8 cellular contexts compared by ENCODE assay signal in genomic region chr3:169241928-169242751, GRCh38.
DNase-seq lines count a peak whose midpoint lies in the region; ATAC-seq and TF ChIP-seq lines count a peak whose summit lies in the region.

No MANE protein-coding gene starts in this region.

- H3K27ac ChIP-seq in Karpas-422 (ENCODE audit: low read length) (no peak overlapping the region), ectodermal cell (ENCODE audit: insufficient read depth, low read depth, low read length, poor library complexity, severe bottlenecking) (peak overlapping the region; percentile 4), lower lobe of right lung (peak overlapping the region; percentile 80), thyroid gland (peak overlapping the region in 2 of 3 donors; percentile 20 to 41)

- H3K36me3 ChIP-seq in Karpas-422 (ENCODE audit: insufficient read depth, low read length) (no peaks in the 10 kb centered on the region), ectodermal cell (ENCODE audit: control insufficient read depth, insufficient read depth, low read length) (no peaks in the 10 kb centered on the region), lower lobe of right lung (no peaks in the 10 kb centered on the region), thyroid gland (no peaks in the 10 kb centered on the region)

- no peaks in the 10 kb centered on the region for H4K20me1 ChIP-seq in Karpas-422 (ENCODE audit: insufficient read depth, low read depth, low read length)

- ATAC-seq in lower lobe of right lung: peak; percentile 64 to 75
- no peak for ATAC-seq in GM19035 (IDR thresholded peaks at IDR 0.05; ENCODE audit: unreplicated experiment)

- no peaks in the 10 kb centered on the region for H3K79me2 ChIP-seq in Karpas-422 (ENCODE audit: low read length)

- WGBS in ectodermal cell, 2 experiments: 12 to 17% methylated on average over 18 to 19 of the region's 19 CpGs
- 16 to 36% methylated on average over 19 of the region's 19 CpGs for WGBS in thyroid gland, 2 donors

- TF ChIP-seq CTCF in lower lobe of right lung (IDR thresholded peaks at IDR 0.05) (no peak), thyroid gland (IDR thresholded peaks at IDR 0.05) (no peak)

- H3K36me3 Mint-ChIP-seq in T-helper 2 cell treated with Interferon-gamma antibody and Interleukin-4, amounts not matched to agents 5 μg/mL and 100 μg/mL, for 36 hours (ENCODE audit: low read depth): no peaks in the 10 kb centered on the region

- no peaks in the 10 kb centered on the region for H3K4me1 Mint-ChIP-seq in T-helper 2 cell treated with Interferon-gamma antibody and Interleukin-4, amounts not matched to agents 5 μg/mL and 100 μg/mL, for 36 hours (ENCODE audit: low read depth)

- no peaks in the 10 kb centered on the region for H3K4me1 ChIP-seq in Karpas-422 (ENCODE audit: low read length)
- H3K4me1 ChIP-seq in ectodermal cell (ENCODE audit: control insufficient read depth, insufficient read depth, low read length): peaks cover 14% of the 10 kb centered on the region
- H3K4me1 ChIP-seq in lower lobe of right lung: peaks cover 8% of the 10 kb centered on the region
- peaks cover 0 to 9% of the 10 kb centered on the region in 2 donors for H3K4me1 ChIP-seq in thyroid gland

- no peaks in the 10 kb centered on the region for H3K9me2 ChIP-seq in Karpas-422 (replicated peaks; ENCODE audit: insufficient read depth, low read length)

- no peaks in the 10 kb centered on the region for H3K27me3 ChIP-seq in Karpas-422 (ENCODE audit: low read length)
- H3K27me3 ChIP-seq in ectodermal cell (ENCODE audit: control insufficient read depth, insufficient read depth, low read length, poor library complexity, severe bottlenecking): no peaks in the 10 kb centered on the region
- no peaks in the 10 kb centered on the region for H3K27me3 ChIP-seq in lower lobe of right lung (ENCODE audit: low read depth)
- H3K27me3 ChIP-seq in thyroid gland: peaks cover 4% of the 10 kb centered on the region

- H3K4me3 ChIP-seq in Karpas-422 (ENCODE audit: low read length) (no peak overlapping the region), ectodermal cell (ENCODE audit: insufficient read depth, low read depth, low read length) (no peak overlapping the region), lower lobe of right lung (peak overlapping the region; percentile 47), thyroid gland (replicated peaks in 1 of 3) (no peak overlapping the region)

- TF ChIP-seq POLR2A in thyroid gland (IDR thresholded peaks at IDR 0.05): no peak

- H3K9me3 Mint-ChIP-seq in T-helper 2 cell treated with Interferon-gamma antibody and Interleukin-4, amounts not matched to agents 5 μg/mL and 100 μg/mL, for 36 hours: no peaks in the 10 kb centered on the region

- no peak overlapping the region for H3K4me3 Mint-ChIP-seq in T-helper 2 cell treated with Interferon-gamma antibody and Interleukin-4, amounts not matched to agents 5 μg/mL and 100 μg/mL, for 36 hours

- no peak overlapping the region for H3K27ac Mint-ChIP-seq in T-helper 2 cell treated with Interferon-gamma antibody and Interleukin-4, amounts not matched to agents 5 μg/mL and 100 μg/mL, for 36 hours

- no peaks in the 10 kb centered on the region for H3K9me3 ChIP-seq in Karpas-422 (ENCODE audit: low read length)
- H3K9me3 ChIP-seq in ectodermal cell (ENCODE audit: control insufficient read depth, low read length): no peaks in the 10 kb centered on the region
- H3K9me3 ChIP-seq in lower lobe of right lung: no peaks in the 10 kb centered on the region
- no peaks in the 10 kb centered on the region for H3K9me3 ChIP-seq in thyroid gland

- no peak overlapping the region for H3K9ac ChIP-seq in Karpas-422 (ENCODE audit: low read length)

- no peak overlapping the region for H2AFZ ChIP-seq in Karpas-422 (ENCODE audit: low read length)

- intact Hi-C loops in lower lobe of right lung (cut with DNase I) (loop anchor here (10.0 kb wide), 1 partner anchor 97 kb away; no protein-coding TSS in a partner anchor), thyroid gland (cut with DNase I) (no loop called here)

- peak; percentile 27 for DNase-seq in Karpas-422
- DNase-seq in lower lobe of right lung: peak; percentile 53
- peak in 1 of 2 donors; percentile 5 for DNase-seq in thyroid gland
- no peak for DNase-seq in Kasumi-1 (lab: John Stamatoyannopoulos, UW)
- DNase-seq in NCI-H1930 (lab: John Stamatoyannopoulos, UW): no peak
- no peak for DNase-seq in T-helper 2 cell treated with Interferon-gamma antibody and Interleukin-4, amounts not matched to agents 5 μg/mL and 100 μg/mL, for 36 hours (ENCODE audit: low spot score)

- no peak overlapping the region for H3K4me2 ChIP-seq in Karpas-422 (ENCODE audit: low read depth, low read length, poor library complexity, severe bottlenecking)

- H3K27me3 Mint-ChIP-seq in T-helper 2 cell treated with Interferon-gamma antibody and Interleukin-4, amounts not matched to agents 5 μg/mL and 100 μg/mL, for 36 hours (ENCODE audit: low read depth): peaks cover 41% of the 10 kb centered on the region

Comparison
In these comparisons a context has a peak if more than half of its experiments do, and no peak if none do; other contexts are left out.
1. DNase-seq: peak in Karpas-422 (single experiment) and lower lobe of right lung (single experiment); none in Kasumi-1 (0 of 2), NCI-H1930 (0 of 2) and T-helper 2 cell treated with Interferon-gamma antibody and Interleukin-4, amounts not matched to agents 5 μg/mL and 100 μg/mL, for 36 hours (single experiment).